1 cellular context compared by ENCODE assay signal in the genomic region with DNA sequence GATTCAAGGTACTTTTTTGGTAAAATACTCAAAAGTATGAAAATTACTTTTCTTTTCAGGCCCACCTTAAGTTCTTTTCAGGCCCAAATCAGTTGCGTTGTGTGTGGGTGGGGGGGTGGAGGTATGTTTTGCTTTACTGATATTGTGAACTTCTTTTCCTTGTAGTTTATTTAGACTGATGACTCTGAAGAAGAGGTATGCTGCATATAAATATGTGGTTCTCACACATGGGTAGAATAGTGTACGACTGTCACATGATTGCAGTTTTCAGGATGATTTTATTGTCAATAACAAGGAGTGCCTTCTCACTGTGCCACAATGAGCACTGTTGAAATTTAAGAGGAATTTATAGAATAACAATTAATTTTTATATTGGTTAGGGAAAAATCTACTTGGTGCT.
TF ChIP-seq lines count a peak whose summit lies in the region.

No MANE protein-coding gene starts in this region.

TF ChIP-seq in IMR-90, 13 proteins besides CTCF, POLR2A, EP300 and RAD21 (continued from another document):
- TF ChIP-seq CEBPB (IDR thresholded peaks at IDR 0.05; ENCODE audit: low read depth, low read length) = no peak
TF ChIP-seq in IMR-90: peak in this region for 2.
